8 cellular contexts compared by ENCODE assay signal in the genomic region with DNA sequence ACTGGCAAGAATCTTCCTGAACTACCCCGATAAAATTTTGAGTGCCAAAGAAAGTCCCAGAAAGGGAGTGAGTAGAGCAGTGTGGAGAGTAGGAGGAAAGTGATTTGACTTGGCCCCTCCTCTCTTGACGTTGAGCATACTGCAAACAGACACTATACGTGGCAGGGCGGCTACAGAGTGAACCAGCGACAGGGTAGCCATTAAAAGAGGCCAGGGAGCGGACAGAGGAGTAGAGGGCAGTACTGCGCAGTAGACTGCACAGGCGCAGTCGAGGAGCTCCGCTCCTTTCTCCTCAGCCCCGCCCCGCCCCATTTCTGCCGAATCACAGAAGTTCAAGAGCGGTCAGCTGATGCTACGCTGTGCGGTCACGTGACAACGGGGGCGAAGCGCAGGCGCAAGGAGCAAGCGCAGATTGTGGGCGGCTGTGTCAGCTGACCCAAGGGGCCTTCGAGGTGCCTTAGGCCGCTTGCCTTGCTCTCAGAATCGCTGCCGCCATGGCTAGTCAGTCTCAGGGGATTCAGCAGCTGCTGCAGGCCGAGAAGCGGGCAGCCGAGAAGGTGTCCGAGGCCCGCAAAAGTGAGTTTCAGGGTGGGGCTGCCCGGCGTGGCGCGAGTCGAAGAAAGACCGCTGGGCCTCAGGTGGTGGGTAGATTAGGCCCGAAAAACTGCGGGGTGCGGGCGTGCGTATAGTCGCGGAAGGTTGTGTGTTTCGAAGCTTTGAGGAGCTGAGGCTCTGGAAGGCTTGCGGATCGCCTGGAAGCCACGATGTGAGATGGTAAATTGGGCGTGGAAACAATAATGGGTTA.
DNase-seq lines count a peak whose midpoint lies in the region; ATAC-seq and TF ChIP-seq lines count a peak whose summit lies in the region.

A gene with protein sequence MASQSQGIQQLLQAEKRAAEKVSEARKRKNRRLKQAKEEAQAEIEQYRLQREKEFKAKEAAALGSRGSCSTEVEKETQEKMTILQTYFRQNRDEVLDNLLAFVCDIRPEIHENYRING (plus strand): TSS at position 425 of the 805 bp plus-strand sequence. CDS start 70 bp downstream, at position 495.

- peak; percentile 26; the same call in 1 of the 2 replicates for TF ChIP-seq CTCF in AG10803 (conservative IDR thresholded peaks at IDR 0.05; ENCODE audit: low read length)

- DNase-seq in AG10803 (ENCODE audit: low read depth): peak; percentile 99
- peak; percentile 92 for DNase-seq in NCI-H446 treated with DMSO at 0.1 percent for 48 hours (lab: John Stamatoyannopoulos, UW)
- DNase-seq in cerebellar cortex (ENCODE audit: low spot score): peak; percentile 98
- DNase-seq in islet precursor cell: peak; percentile 100
- peak; percentile 98 to 100 (median 99) for DNase-seq in stimulated activated CD4-positive, alpha-beta T cell treated with anti-CD3 and anti-CD28 coated beads, Interleukin-12 subunit alpha, Interleukin-12 subunit beta, amount 100 ng/mL, for 48 hours (ENCODE audit: low read depth in 2 of 3, low spot score in 1 of 3)

- ATAC-seq in GM19035 (IDR thresholded peaks at IDR 0.05; ENCODE audit: unreplicated experiment): peak; percentile 95
- peak; percentile 96 for ATAC-seq in HG03354 (IDR thresholded peaks at IDR 0.05; ENCODE audit: poor library complexity, severe bottlenecking, unreplicated experiment)
- ATAC-seq in activated CD4-positive, CD25-positive, alpha-beta regulatory T cell treated with anti-CD3 and anti-CD28 coated beads, Interleukin-2, amount 50 U/mL, for 24 hours: peak; percentile 95

- peak within 1 kb of the TSS; percentile 99 for H3K4me3 ChIP-seq in AG10803 (ENCODE audit: low read length)

Comparison
In these comparisons a context has a peak if more than half of its experiments do, and no peak if none do; other contexts are left out.
1. Peak in every context shown above with its lines: DNase-seq, ATAC-seq and H3K4me3 ChIP-seq.